Comparison of ENCODE assay signal across 15 cellular contexts in genomic region chr1:221419513-221420088, GRCh38.
A peak's percentile ranks its signal among the peaks of the same experiment; 100 is the strongest.
DNase-seq lines count a peak whose midpoint lies in the region; ATAC-seq and TF ChIP-seq lines count a peak whose summit lies in the region.
"Had no signal": no experiment of that assay in that cellular context is flagged by ENCODE, and none has a peak within 500 bp of the region (broad histone marks: within the 10 kb centered on the region; RNA-seq: fewer than 3 reads in every experiment).

No MANE protein-coding gene starts in this region.

- H3K27ac ChIP-seq in foreskin keratinocyte, result peak overlapping the region; percentile 68

- H3K27ac Mint-ChIP-seq in HFFc6, result no peak overlapping the region
- H3K27ac Mint-ChIP-seq in activated CD4-positive, alpha-beta memory T cell treated with anti-CD3 and anti-CD28 coated beads for 36 hours, result no peak overlapping the region
- H3K27ac Mint-ChIP-seq: progenitor cell of endocrine pancreas had no signal

- TF ChIP-seq CTCF in HFFc6 (IDR thresholded peaks at IDR 0.05) (no peak), astrocyte of the cerebellum (IDR thresholded peaks at IDR 0.05; ENCODE audit: low read depth, low read length, missing control alignments) (no peak), foreskin keratinocyte (conservative IDR thresholded peaks at IDR 0.05) (no peak)

- no peaks in the 10 kb centered on the region for H3K36me3 Mint-ChIP-seq in HFFc6 (ENCODE audit: low read depth)
- H3K36me3 Mint-ChIP-seq in activated CD4-positive, alpha-beta memory T cell treated with anti-CD3 and anti-CD28 coated beads for 36 hours, result no peaks in the 10 kb centered on the region

- peak; percentile 90 for ATAC-seq in foreskin keratinocyte
- no peak for ATAC-seq in HG03378 (IDR thresholded peaks at IDR 0.05; ENCODE audit: unreplicated experiment)
- ATAC-seq in HG03565 (IDR thresholded peaks at IDR 0.05; ENCODE audit: unreplicated experiment), result no peak

- H3K27me3 Mint-ChIP-seq in HFFc6 (ENCODE audit: insufficient read depth), result no peaks in the 10 kb centered on the region
- H3K27me3 Mint-ChIP-seq in activated CD4-positive, alpha-beta memory T cell treated with anti-CD3 and anti-CD28 coated beads for 36 hours, result peaks cover 5% of the 10 kb centered on the region
- H3K27me3 Mint-ChIP-seq: progenitor cell of endocrine pancreas had no signal

- in situ Hi-C loops in astrocyte of the cerebellum (cut with HindIII; ENCODE audit: low sequenced_read_pairs), result no loop called here

- H3K4me1 Mint-ChIP-seq in HFFc6 (ENCODE audit: low read depth), result peaks cover 33% of the 10 kb centered on the region
- no peaks in the 10 kb centered on the region for H3K4me1 Mint-ChIP-seq in activated CD4-positive, alpha-beta memory T cell treated with anti-CD3 and anti-CD28 coated beads for 36 hours (ENCODE audit: low read depth)

- DNase-seq in AG08396 (ENCODE audit: low spot score), result peak; percentile 19
- DNase-seq in HFFc6, result peak; percentile 69
- peak; percentile 83 for DNase-seq in astrocyte of the cerebellum (ENCODE audit: low read depth)
- DNase-seq in foreskin keratinocyte, result peak; percentile 88 to 94
- no peak for DNase-seq in SIG-M5 (lab: John Stamatoyannopoulos, UW)
- no peak for DNase-seq in activated CD4-positive, alpha-beta memory T cell treated with anti-CD3 and anti-CD28 coated beads for 36 hours
- DNase-seq: activated CD4-positive, alpha-beta T cell treated with anti-CD3 and anti-CD28 coated beads, Interleukin-2, amount 50 U/mL, for 4 hours; activated effector memory CD4-positive, alpha-beta T cell treated with anti-CD3 and anti-CD28 coated beads, Interleukin-2, amount 50 U/mL, for 16 hours; BE2C; erythroblast; GOT3; stimulated activated naive CD4-positive, alpha-beta T cell had no signal

- H3K4me1 ChIP-seq in foreskin keratinocyte, result peaks cover 42% of the 10 kb centered on the region
- H3K4me1 ChIP-seq: BE2C had no signal

- POLR2A ChIA-PET in activated CD4-positive, alpha-beta memory T cell treated with anti-CD3 and anti-CD28 coated beads for 36 hours (lab: Charles Lee), result no interaction called here

- no peak overlapping the region for H3K4me3 ChIP-seq in astrocyte of the cerebellum (ENCODE audit: low read depth, low read length)

- H3K4me3 Mint-ChIP-seq in HFFc6, result no peak overlapping the region
- H3K4me3 Mint-ChIP-seq in activated CD4-positive, alpha-beta memory T cell treated with anti-CD3 and anti-CD28 coated beads for 36 hours, result no peak overlapping the region

- intact Hi-C loops in activated CD4-positive, alpha-beta memory T cell treated with anti-CD3 and anti-CD28 coated beads for 36 hours (cut with micrococcal nuclease), result no loop called here

- CTCF ChIA-PET in activated CD4-positive, alpha-beta memory T cell treated with anti-CD3 and anti-CD28 coated beads for 36 hours (lab: Charles Lee), result no interaction called here

- H3K27me3 ChIP-seq in foreskin keratinocyte, result no peaks in the 10 kb centered on the region
- H3K27me3 ChIP-seq: BE2C had no signal

- no peaks in the 10 kb centered on the region for H3K9me3 Mint-ChIP-seq in HFFc6
- no peaks in the 10 kb centered on the region for H3K9me3 Mint-ChIP-seq in activated CD4-positive, alpha-beta memory T cell treated with anti-CD3 and anti-CD28 coated beads for 36 hours

Comparison
In these comparisons a context has a peak if more than half of its experiments do, and no peak if none do; other contexts are left out.
1. DNase-seq: peak in AG08396 (single experiment), HFFc6 (single experiment), astrocyte of the cerebellum (single experiment) and foreskin keratinocyte (2 of 2); none in SIG-M5 (single experiment) and activated CD4-positive, alpha-beta memory T cell treated with anti-CD3 and anti-CD28 coated beads for 36 hours (single experiment).